19 cellular contexts compared by ENCODE assay signal in genomic region chr11:110587972-110588371, GRCh38.
A peak's percentile ranks its signal among the peaks of the same experiment; 100 is the strongest.
DNase-seq lines count a peak whose midpoint lies in the region; TF ChIP-seq lines count a peak whose summit lies in the region.
"Had no signal": no experiment of that assay in that cellular context is flagged by ENCODE, and none has a peak within 500 bp of the region (broad histone marks: within the 10 kb centered on the region; RNA-seq: fewer than 3 reads in every experiment).

No MANE protein-coding gene starts in this region.

- no peaks in the 10 kb centered on the region for H4K20me1 ChIP-seq in neural progenitor cell (ENCODE audit: low read depth)
- H4K20me1 ChIP-seq: BLaER1 treated with 17β-estradiol and CSF1 and Interleukin-3, amounts not matched to agents 10 nM and 100 nM had no signal

- DNase-seq in LHCN-M2 (ENCODE audit: low read depth): peak; percentile 86
- DNase-seq in brain pericyte (ENCODE audit: low read depth, low spot score): peak; percentile 17
- DNase-seq in foreskin fibroblast: peak; percentile 35 to 68
- DNase-seq in smooth muscle cell of the brain vasculature (ENCODE audit: low read depth, low spot score): peak; percentile 2
- DNase-seq in DMS114 treated with DMSO at 0.1 percent for 48 hours (lab: John Stamatoyannopoulos, UW; ENCODE audit: unreplicated experiment): no peak
- DNase-seq in neural progenitor cell (ENCODE audit: low spot score): no peak
- DNase-seq in stimulated activated CD4-positive, alpha-beta T cell treated with anti-CD3 and anti-CD28 coated beads, Interleukin-2, amount 100 ng/mL, for 48 hours: no peak
- DNase-seq: CD8-positive, alpha-beta memory T cell; DND-41; GM23248; NCI-H1105 treated with DMSO at 0.1 percent for 48 hours; NCI-H1694 treated with DMSO at 0.1 percent for 48 hours; NCI-H524; NCI-H82; PC-3; RPMI8226; SIG-M5 had no signal

- H3K4me3 Mint-ChIP-seq in neural progenitor cell: no peak overlapping the region
- H3K4me3 Mint-ChIP-seq: CD8-positive, alpha-beta memory T cell had no signal

- no peak overlapping the region for H3K27ac ChIP-seq in neural progenitor cell
- H3K27ac ChIP-seq: BLaER1 treated with 17β-estradiol and CSF1 and Interleukin-3, amounts not matched to agents 10 nM and 100 nM; GM23248 had no signal

- no peaks in the 10 kb centered on the region for H3K36me3 Mint-ChIP-seq in neural progenitor cell

- H3K4me3 ChIP-seq in foreskin fibroblast (ENCODE audit: low read depth in 1 of 2, low read length in 2 of 2): no peak overlapping the region
- no peak overlapping the region for H3K4me3 ChIP-seq in neural progenitor cell
- H3K4me3 ChIP-seq: BLaER1 treated with 17β-estradiol and CSF1 and Interleukin-3, amounts not matched to agents 10 nM and 100 nM; GM23248; HAP-1 had no signal

- peaks cover 4% of the 10 kb centered on the region for H3K27me3 ChIP-seq in neural progenitor cell
- H3K27me3 ChIP-seq: BLaER1 treated with 17β-estradiol and CSF1 and Interleukin-3, amounts not matched to agents 10 nM and 100 nM had no signal

- no peak overlapping the region for H3K27ac Mint-ChIP-seq in neural progenitor cell
- H3K27ac Mint-ChIP-seq: CD8-positive, alpha-beta memory T cell had no signal

- no peaks in the 10 kb centered on the region for H3K9me3 Mint-ChIP-seq in neural progenitor cell
- H3K9me3 Mint-ChIP-seq: CD8-positive, alpha-beta memory T cell had no signal

- no peak overlapping the region for H3K9ac ChIP-seq in neural progenitor cell
- H3K9ac ChIP-seq: BLaER1 treated with 17β-estradiol and CSF1 and Interleukin-3, amounts not matched to agents 10 nM and 100 nM; GM23248 had no signal

- no peaks in the 10 kb centered on the region for H3F3A ChIP-seq in neural progenitor cell (ENCODE audit: low read depth)

- H2AFZ ChIP-seq in neural progenitor cell (replicated peaks): no peak overlapping the region
- H2AFZ ChIP-seq: GM23248 had no signal

- H3K9me3 ChIP-seq in neural progenitor cell (ENCODE audit: low read depth): no peaks in the 10 kb centered on the region
- H3K9me3 ChIP-seq: BLaER1 treated with 17β-estradiol and CSF1 and Interleukin-3, amounts not matched to agents 10 nM and 100 nM; HAP-1 had no signal

- H3K4me1 Mint-ChIP-seq in neural progenitor cell: no peaks in the 10 kb centered on the region
- H3K4me1 Mint-ChIP-seq: CD8-positive, alpha-beta memory T cell had no signal

- H3K36me3 ChIP-seq in neural progenitor cell: no peaks in the 10 kb centered on the region
- H3K36me3 ChIP-seq: BLaER1 treated with 17β-estradiol and CSF1 and Interleukin-3, amounts not matched to agents 10 nM and 100 nM; HAP-1 had no signal

- peaks cover 2% of the 10 kb centered on the region for H3K27me3 Mint-ChIP-seq in neural progenitor cell (ENCODE audit: insufficient read depth, low read depth)

- no peak overlapping the region for H3K4me2 ChIP-seq in neural progenitor cell
- H3K4me2 ChIP-seq: BLaER1 treated with 17β-estradiol and CSF1 and Interleukin-3, amounts not matched to agents 10 nM and 100 nM had no signal

- no peaks in the 10 kb centered on the region for H3K4me1 ChIP-seq in neural progenitor cell
- H3K4me1 ChIP-seq: BLaER1 treated with 17β-estradiol and CSF1 and Interleukin-3, amounts not matched to agents 10 nM and 100 nM; HAP-1 had no signal

- TF ChIP-seq CTCF in foreskin fibroblast (IDR thresholded peaks at IDR 0.05; ENCODE audit: low read depth, low read length) (no peak), neural progenitor cell (IDR thresholded peaks at IDR 0.05) (no peak)

- H3K79me2 ChIP-seq in neural progenitor cell (ENCODE audit: low read depth): no peaks in the 10 kb centered on the region

Comparison
In these comparisons a context has a peak if more than half of its experiments do, and no peak if none do; other contexts are left out.
1. DNase-seq: peak in LHCN-M2 (single experiment), brain pericyte (single experiment), foreskin fibroblast (2 of 2) and smooth muscle cell of the brain vasculature (single experiment); none in DMS114 treated with DMSO at 0.1 percent for 48 hours (single experiment), neural progenitor cell (single experiment) and stimulated activated CD4-positive, alpha-beta T cell treated with anti-CD3 and anti-CD28 coated beads, Interleukin-2, amount 100 ng/mL, for 48 hours (0 of 2).